In the genomic region with DNA sequence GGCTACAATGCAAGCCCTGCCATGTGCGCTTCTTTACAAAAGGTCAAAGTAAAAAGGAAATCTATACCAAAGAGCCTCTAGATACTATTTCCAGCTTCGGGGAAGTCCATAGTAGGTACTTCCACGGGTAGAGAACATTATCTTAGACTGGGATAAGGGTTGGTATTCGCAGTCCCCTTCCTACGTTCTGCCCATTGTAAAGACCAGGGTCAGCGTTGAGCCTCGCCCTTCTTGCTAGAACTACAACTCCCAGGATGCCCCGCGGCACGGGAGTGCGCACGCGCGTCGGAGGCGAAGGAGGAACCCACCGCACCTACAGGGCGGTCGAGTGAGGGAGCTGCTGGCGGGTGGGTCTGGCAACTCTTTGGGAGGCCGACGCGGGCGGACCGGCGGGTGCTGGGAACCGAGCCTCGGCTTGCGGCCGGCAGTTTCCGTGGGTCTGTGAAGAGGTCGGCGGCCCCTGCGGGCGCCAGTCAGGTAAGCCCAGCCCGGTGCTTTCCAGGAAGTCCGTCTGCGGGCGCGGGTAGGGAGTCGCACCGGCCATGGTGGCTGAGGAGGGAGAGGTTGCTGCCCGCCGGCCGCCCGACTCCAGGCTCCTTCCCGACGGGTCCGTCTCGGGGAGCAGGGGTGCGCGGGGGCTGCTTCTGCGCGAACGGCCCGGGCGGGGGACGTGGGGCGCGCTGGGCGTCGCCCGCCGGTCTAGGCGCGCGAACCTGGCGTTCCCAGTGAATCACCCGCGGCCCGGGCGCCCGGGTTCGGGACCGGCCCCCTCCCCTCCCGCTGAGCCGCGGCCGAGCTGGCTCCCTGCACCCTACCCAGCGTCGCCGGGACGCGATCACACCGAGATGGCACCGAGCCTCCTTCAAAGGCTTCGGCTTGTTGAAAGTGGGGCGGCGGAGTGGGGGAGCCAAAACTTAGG, we compare ENCODE assay signal across 1 cellular context.
A peak's percentile ranks its signal among the peaks of the same experiment; 100 is the strongest.
TF ChIP-seq lines count a peak whose summit lies in the region.

TMOD3 (plus strand) TSS at position 294 of the 919 bp plus-strand sequence. CDS start 33,232 bp downstream, outside the sequence.

TF ChIP-seq in GM12878, 131 proteins besides CTCF, POLR2A, EP300 and RAD21 (continued from another document and continues in another):
- TF ChIP-seq, protein P1, sequence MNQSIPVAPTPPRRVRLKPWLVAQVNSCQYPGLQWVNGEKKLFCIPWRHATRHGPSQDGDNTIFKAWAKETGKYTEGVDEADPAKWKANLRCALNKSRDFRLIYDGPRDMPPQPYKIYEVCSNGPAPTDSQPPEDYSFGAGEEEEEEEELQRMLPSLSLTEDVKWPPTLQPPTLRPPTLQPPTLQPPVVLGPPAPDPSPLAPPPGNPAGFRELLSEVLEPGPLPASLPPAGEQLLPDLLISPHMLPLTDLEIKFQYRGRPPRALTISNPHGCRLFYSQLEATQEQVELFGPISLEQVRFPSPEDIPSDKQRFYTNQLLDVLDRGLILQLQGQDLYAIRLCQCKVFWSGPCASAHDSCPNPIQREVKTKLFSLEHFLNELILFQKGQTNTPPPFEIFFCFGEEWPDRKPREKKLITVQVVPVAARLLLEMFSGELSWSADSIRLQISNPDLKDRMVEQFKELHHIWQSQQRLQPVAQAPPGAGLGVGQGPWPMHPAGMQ (IDR thresholded peaks at IDR 0.05; ENCODE audit: borderline replicate concordance) = no peak
- TF ChIP-seq ZBTB40 (IDR thresholded peaks at IDR 0.05; ENCODE audit: borderline replicate concordance) = no peak; the same call in 1 of the 2 replicates
- no peak for TF ChIP-seq FOXK2 (IDR thresholded peaks at IDR 0.05)
- no peak for TF ChIP-seq FOXM1 (IDR thresholded peaks at IDR 0.05; ENCODE audit: low read depth, low read length)
- TF ChIP-seq SPI1 (IDR thresholded peaks at IDR 0.05; ENCODE audit: borderline replicate concordance, insufficient read depth, low read depth, low read length) = no peak; the same call in 1 of the 2 replicates
- TF ChIP-seq, protein P2, sequence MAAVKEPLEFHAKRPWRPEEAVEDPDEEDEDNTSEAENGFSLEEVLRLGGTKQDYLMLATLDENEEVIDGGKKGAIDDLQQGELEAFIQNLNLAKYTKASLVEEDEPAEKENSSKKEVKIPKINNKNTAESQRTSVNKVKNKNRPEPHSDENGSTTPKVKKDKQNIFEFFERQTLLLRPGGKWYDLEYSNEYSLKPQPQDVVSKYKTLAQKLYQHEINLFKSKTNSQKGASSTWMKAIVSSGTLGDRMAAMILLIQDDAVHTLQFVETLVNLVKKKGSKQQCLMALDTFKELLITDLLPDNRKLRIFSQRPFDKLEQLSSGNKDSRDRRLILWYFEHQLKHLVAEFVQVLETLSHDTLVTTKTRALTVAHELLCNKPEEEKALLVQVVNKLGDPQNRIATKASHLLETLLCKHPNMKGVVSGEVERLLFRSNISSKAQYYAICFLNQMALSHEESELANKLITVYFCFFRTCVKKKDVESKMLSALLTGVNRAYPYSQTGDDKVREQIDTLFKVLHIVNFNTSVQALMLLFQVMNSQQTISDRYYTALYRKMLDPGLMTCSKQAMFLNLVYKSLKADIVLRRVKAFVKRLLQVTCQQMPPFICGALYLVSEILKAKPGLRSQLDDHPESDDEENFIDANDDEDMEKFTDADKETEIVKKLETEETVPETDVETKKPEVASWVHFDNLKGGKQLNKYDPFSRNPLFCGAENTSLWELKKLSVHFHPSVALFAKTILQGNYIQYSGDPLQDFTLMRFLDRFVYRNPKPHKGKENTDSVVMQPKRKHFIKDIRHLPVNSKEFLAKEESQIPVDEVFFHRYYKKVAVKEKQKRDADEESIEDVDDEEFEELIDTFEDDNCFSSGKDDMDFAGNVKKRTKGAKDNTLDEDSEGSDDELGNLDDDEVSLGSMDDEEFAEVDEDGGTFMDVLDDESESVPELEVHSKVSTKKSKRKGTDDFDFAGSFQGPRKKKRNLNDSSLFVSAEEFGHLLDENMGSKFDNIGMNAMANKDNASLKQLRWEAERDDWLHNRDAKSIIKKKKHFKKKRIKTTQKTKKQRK (IDR thresholded peaks at IDR 0.05; ENCODE audit: low read depth, low read length) = no peak
- no peak for TF ChIP-seq SIN3A (IDR thresholded peaks at IDR 0.05; ENCODE audit: low read depth, low read length)
- no peak for TF ChIP-seq ZNF274 (IDR thresholded peaks at IDR 0.05; ENCODE audit: insufficient read depth, insufficient read length)
- TF ChIP-seq ETV6 (conservative IDR thresholded peaks at IDR 0.05 in 1 of 2, IDR thresholded peaks at IDR 0.05 in 1 of 2; ENCODE audit: borderline replicate concordance in 1 of 2, low read depth in 1 of 2) = no peak
- no peak for TF ChIP-seq SUZ12 (IDR thresholded peaks at IDR 0.05; ENCODE audit: unreplicated experiment)
- TF ChIP-seq STAT1 (conservative IDR thresholded peaks at IDR 0.05) = no peak
- peak; percentile 58; the same call in 1 of the 2 replicates for TF ChIP-seq TCF3 (IDR thresholded peaks at IDR 0.05; ENCODE audit: borderline replicate concordance, insufficient read depth, low read depth, low read length)
- no peak for TF ChIP-seq ZNF207 (IDR thresholded peaks at IDR 0.05; ENCODE audit: borderline replicate concordance)
- 0 out of 3 replicates have a peak, but pooled peaks of 1 of the 2 experiments have one; percentile 22 for TF ChIP-seq EGR1 (IDR thresholded peaks at IDR 0.05; ENCODE audit: borderline replicate concordance in 1 of 2, low read depth in 2 of 2, low read length in 2 of 2)
- no peak for TF ChIP-seq ELK1 (IDR thresholded peaks at IDR 0.05; ENCODE audit: low read depth, low read length)
- TF ChIP-seq POLR2AphosphoS2 (IDR thresholded peaks at IDR 0.05; ENCODE audit: low read depth, low read length) = no peak
- no peak for TF ChIP-seq MYB (IDR thresholded peaks at IDR 0.05; ENCODE audit: borderline replicate concordance, low read depth, low read length)
- no peak for TF ChIP-seq RBBP5 (conservative IDR thresholded peaks at IDR 0.05)
- no peak for TF ChIP-seq MYC (IDR thresholded peaks at IDR 0.05; ENCODE audit: insufficient read depth, insufficient read length, insufficient replicate concordance, low read length, severe bottlenecking)
- peak; percentile 49 for TF ChIP-seq E4F1 (IDR thresholded peaks at IDR 0.05; ENCODE audit: borderline replicate concordance, partially characterized antibody)
- no peak for TF ChIP-seq ZNF622 (IDR thresholded peaks at IDR 0.05)
- no peak for TF ChIP-seq TBL1XR1 (IDR thresholded peaks at IDR 0.05; ENCODE audit: low read depth, low read length)
- TF ChIP-seq CEBPB (IDR thresholded peaks at IDR 0.05; ENCODE audit: borderline replicate concordance in 1 of 2, low read depth in 2 of 2, low read length in 2 of 2) = no peak
- TF ChIP-seq KLF5 (IDR thresholded peaks at IDR 0.05; ENCODE audit: partially characterized antibody) = peak; percentile 84
- TF ChIP-seq CHD4 (IDR thresholded peaks at IDR 0.05) = no peak
- no peak for TF ChIP-seq GABPA (IDR thresholded peaks at IDR 0.05; ENCODE audit: low read depth)
- no peak for TF ChIP-seq MXI1 (IDR thresholded peaks at IDR 0.05; ENCODE audit: low read depth, low read length)
- TF ChIP-seq, protein P3, sequence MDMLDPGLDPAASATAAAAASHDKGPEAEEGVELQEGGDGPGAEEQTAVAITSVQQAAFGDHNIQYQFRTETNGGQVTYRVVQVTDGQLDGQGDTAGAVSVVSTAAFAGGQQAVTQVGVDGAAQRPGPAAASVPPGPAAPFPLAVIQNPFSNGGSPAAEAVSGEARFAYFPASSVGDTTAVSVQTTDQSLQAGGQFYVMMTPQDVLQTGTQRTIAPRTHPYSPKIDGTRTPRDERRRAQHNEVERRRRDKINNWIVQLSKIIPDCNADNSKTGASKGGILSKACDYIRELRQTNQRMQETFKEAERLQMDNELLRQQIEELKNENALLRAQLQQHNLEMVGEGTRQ (IDR thresholded peaks at IDR 0.05; ENCODE audit: borderline replicate concordance, low read depth, low read length) = no peak
- TF ChIP-seq, protein P4, sequence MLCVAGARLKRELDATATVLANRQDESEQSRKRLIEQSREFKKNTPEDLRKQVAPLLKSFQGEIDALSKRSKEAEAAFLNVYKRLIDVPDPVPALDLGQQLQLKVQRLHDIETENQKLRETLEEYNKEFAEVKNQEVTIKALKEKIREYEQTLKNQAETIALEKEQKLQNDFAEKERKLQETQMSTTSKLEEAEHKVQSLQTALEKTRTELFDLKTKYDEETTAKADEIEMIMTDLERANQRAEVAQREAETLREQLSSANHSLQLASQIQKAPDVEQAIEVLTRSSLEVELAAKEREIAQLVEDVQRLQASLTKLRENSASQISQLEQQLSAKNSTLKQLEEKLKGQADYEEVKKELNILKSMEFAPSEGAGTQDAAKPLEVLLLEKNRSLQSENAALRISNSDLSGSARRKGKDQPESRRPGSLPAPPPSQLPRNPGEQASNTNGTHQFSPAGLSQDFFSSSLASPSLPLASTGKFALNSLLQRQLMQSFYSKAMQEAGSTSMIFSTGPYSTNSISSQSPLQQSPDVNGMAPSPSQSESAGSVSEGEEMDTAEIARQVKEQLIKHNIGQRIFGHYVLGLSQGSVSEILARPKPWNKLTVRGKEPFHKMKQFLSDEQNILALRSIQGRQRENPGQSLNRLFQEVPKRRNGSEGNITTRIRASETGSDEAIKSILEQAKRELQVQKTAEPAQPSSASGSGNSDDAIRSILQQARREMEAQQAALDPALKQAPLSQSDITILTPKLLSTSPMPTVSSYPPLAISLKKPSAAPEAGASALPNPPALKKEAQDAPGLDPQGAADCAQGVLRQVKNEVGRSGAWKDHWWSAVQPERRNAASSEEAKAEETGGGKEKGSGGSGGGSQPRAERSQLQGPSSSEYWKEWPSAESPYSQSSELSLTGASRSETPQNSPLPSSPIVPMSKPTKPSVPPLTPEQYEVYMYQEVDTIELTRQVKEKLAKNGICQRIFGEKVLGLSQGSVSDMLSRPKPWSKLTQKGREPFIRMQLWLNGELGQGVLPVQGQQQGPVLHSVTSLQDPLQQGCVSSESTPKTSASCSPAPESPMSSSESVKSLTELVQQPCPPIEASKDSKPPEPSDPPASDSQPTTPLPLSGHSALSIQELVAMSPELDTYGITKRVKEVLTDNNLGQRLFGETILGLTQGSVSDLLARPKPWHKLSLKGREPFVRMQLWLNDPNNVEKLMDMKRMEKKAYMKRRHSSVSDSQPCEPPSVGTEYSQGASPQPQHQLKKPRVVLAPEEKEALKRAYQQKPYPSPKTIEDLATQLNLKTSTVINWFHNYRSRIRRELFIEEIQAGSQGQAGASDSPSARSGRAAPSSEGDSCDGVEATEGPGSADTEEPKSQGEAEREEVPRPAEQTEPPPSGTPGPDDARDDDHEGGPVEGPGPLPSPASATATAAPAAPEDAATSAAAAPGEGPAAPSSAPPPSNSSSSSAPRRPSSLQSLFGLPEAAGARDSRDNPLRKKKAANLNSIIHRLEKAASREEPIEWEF (IDR thresholded peaks at IDR 0.05; ENCODE audit: insufficient replicate concordance, low read depth, low read length) = no peak
- TF ChIP-seq PAX8 (IDR thresholded peaks at IDR 0.05) = no peak
- TF ChIP-seq POLR2AphosphoS5 (IDR thresholded peaks at IDR 0.05; ENCODE audit: low read length) = peak; percentile 84
